1 cellular context compared by ENCODE assay signal in the genomic region with DNA sequence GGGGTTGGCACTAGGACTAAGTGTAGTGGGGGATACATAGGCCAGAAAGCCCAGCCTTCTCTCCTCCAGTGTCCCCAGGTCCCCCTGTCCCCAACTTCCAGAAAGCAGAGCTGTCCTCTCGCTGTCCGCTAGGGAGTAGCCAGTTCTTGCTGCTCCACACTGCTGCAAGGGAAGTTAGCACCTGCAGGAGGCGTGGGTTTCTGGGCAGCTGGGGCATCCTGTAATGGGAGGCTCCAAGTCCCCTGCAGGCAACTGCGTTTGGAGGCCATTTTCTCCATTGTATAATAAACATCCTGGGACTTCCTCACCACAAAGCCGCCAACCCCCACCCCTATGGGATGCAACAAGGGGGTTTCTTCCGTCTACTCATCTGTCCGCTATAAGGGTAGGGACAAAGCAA.
TF ChIP-seq lines count a peak whose summit lies in the region.

No MANE protein-coding gene starts in this region.

TF ChIP-seq in H1, 55 proteins besides CTCF, POLR2A, EP300 and RAD21:
- TF ChIP-seq, protein P1, sequence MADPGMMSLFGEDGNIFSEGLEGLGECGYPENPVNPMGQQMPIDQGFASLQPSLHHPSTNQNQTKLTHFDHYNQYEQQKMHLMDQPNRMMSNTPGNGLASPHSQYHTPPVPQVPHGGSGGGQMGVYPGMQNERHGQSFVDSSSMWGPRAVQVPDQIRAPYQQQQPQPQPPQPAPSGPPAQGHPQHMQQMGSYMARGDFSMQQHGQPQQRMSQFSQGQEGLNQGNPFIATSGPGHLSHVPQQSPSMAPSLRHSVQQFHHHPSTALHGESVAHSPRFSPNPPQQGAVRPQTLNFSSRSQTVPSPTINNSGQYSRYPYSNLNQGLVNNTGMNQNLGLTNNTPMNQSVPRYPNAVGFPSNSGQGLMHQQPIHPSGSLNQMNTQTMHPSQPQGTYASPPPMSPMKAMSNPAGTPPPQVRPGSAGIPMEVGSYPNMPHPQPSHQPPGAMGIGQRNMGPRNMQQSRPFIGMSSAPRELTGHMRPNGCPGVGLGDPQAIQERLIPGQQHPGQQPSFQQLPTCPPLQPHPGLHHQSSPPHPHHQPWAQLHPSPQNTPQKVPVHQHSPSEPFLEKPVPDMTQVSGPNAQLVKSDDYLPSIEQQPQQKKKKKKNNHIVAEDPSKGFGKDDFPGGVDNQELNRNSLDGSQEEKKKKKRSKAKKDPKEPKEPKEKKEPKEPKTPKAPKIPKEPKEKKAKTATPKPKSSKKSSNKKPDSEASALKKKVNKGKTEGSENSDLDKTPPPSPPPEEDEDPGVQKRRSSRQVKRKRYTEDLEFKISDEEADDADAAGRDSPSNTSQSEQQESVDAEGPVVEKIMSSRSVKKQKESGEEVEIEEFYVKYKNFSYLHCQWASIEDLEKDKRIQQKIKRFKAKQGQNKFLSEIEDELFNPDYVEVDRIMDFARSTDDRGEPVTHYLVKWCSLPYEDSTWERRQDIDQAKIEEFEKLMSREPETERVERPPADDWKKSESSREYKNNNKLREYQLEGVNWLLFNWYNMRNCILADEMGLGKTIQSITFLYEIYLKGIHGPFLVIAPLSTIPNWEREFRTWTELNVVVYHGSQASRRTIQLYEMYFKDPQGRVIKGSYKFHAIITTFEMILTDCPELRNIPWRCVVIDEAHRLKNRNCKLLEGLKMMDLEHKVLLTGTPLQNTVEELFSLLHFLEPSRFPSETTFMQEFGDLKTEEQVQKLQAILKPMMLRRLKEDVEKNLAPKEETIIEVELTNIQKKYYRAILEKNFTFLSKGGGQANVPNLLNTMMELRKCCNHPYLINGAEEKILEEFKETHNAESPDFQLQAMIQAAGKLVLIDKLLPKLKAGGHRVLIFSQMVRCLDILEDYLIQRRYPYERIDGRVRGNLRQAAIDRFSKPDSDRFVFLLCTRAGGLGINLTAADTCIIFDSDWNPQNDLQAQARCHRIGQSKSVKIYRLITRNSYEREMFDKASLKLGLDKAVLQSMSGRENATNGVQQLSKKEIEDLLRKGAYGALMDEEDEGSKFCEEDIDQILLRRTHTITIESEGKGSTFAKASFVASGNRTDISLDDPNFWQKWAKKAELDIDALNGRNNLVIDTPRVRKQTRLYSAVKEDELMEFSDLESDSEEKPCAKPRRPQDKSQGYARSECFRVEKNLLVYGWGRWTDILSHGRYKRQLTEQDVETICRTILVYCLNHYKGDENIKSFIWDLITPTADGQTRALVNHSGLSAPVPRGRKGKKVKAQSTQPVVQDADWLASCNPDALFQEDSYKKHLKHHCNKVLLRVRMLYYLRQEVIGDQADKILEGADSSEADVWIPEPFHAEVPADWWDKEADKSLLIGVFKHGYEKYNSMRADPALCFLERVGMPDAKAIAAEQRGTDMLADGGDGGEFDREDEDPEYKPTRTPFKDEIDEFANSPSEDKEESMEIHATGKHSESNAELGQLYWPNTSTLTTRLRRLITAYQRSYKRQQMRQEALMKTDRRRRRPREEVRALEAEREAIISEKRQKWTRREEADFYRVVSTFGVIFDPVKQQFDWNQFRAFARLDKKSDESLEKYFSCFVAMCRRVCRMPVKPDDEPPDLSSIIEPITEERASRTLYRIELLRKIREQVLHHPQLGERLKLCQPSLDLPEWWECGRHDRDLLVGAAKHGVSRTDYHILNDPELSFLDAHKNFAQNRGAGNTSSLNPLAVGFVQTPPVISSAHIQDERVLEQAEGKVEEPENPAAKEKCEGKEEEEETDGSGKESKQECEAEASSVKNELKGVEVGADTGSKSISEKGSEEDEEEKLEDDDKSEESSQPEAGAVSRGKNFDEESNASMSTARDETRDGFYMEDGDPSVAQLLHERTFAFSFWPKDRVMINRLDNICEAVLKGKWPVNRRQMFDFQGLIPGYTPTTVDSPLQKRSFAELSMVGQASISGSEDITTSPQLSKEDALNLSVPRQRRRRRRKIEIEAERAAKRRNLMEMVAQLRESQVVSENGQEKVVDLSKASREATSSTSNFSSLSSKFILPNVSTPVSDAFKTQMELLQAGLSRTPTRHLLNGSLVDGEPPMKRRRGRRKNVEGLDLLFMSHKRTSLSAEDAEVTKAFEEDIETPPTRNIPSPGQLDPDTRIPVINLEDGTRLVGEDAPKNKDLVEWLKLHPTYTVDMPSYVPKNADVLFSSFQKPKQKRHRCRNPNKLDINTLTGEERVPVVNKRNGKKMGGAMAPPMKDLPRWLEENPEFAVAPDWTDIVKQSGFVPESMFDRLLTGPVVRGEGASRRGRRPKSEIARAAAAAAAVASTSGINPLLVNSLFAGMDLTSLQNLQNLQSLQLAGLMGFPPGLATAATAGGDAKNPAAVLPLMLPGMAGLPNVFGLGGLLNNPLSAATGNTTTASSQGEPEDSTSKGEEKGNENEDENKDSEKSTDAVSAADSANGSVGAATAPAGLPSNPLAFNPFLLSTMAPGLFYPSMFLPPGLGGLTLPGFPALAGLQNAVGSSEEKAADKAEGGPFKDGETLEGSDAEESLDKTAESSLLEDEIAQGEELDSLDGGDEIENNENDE (IDR thresholded peaks at IDR 0.05; ENCODE audit: insufficient replicate concordance, low read length) = no peak
- TF ChIP-seq HDAC2 (IDR thresholded peaks at IDR 0.05; ENCODE audit: borderline replicate concordance in 1 of 2, low read depth in 2 of 2, low read length in 2 of 2) (peak in 1 of 2 experiments; percentile 65; a peak in 2 of 4 replicates), BACH1 (IDR thresholded peaks at IDR 0.05; ENCODE audit: low read length) (peak; percentile 31; the same call in 1 of the 2 replicates), SIN3A (conservative IDR thresholded peaks at IDR 0.05 in 1 of 2, IDR thresholded peaks at IDR 0.05 in 1 of 2; ENCODE audit: low read depth in 1 of 2, low read length in 2 of 2) (peak; percentile 61 to 77; a peak in 2 of 4 replicates), TAF1 (IDR thresholded peaks at IDR 0.05; ENCODE audit: low read depth, low read length) (peak; percentile 28; the same call in 1 of the 2 replicates), SP1 (IDR thresholded peaks at IDR 0.05; ENCODE audit: low read depth, low read length) (peak; percentile 32; the same call in 1 of the 2 replicates), EGR1 (IDR thresholded peaks at IDR 0.05; ENCODE audit: borderline replicate concordance, low read depth, low read length) (0 out of 2 replicates have a peak, but pooled peaks have one; percentile 28), YY1 (IDR thresholded peaks at IDR 0.05; ENCODE audit: low read depth, low read length) (peak; percentile 93), GTF2F1 (IDR thresholded peaks at IDR 0.05; ENCODE audit: borderline replicate concordance, low read depth, low read length) (no peak), TCF12 (IDR thresholded peaks at IDR 0.05; ENCODE audit: low read depth, low read length) (peak; percentile 58; the same call in 1 of the 2 replicates), SRF (IDR thresholded peaks at IDR 0.05; ENCODE audit: low read depth, low read length) (no peak), TBP (IDR thresholded peaks at IDR 0.05; ENCODE audit: low read depth, low read length) (peak; percentile 38; the same call in 1 of the 2 replicates), GABPA (IDR thresholded peaks at IDR 0.05; ENCODE audit: borderline replicate concordance, insufficient read depth, low read length) (0 out of 2 replicates have a peak, but pooled peaks have one; percentile 12), JUND (IDR thresholded peaks at IDR 0.05; ENCODE audit: low read length) (0 out of 2 replicates have a peak, but pooled peaks have one; percentile 5)
- TF ChIP-seq, protein P2, sequence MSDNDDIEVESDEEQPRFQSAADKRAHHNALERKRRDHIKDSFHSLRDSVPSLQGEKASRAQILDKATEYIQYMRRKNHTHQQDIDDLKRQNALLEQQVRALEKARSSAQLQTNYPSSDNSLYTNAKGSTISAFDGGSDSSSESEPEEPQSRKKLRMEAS (IDR thresholded peaks at IDR 0.05) = peak; percentile 72
